Comparison of ENCODE assay signal across 1 cellular context in genomic region chr1:246632584-246633168, GRCh38.
A peak's percentile ranks its signal among the peaks of the same experiment; 100 is the strongest.
TF ChIP-seq lines count a peak whose summit lies in the region.

No MANE protein-coding gene starts in this region.

TF ChIP-seq in IMR-90, 13 proteins besides CTCF, POLR2A, EP300 and RAD21:
- TF ChIP-seq RFX5 (IDR thresholded peaks at IDR 0.05; ENCODE audit: low read depth, low read length) (no peak), BHLHE40 (IDR thresholded peaks at IDR 0.05; ENCODE audit: low read depth, low read length) (peak; percentile 81), RCOR1 (IDR thresholded peaks at IDR 0.05; ENCODE audit: insufficient replicate concordance, low read length) (no peak), NFE2L2 (IDR thresholded peaks at IDR 0.05; ENCODE audit: low read depth, low read length) (peak; percentile 90), FOS (IDR thresholded peaks at IDR 0.05; ENCODE audit: low read depth, low read length) (no peak), MXI1 (IDR thresholded peaks at IDR 0.05; ENCODE audit: borderline replicate concordance, low read depth, low read length) (peak; percentile 54; the same call in 1 of the 2 replicates), MAFK (IDR thresholded peaks at IDR 0.05; ENCODE audit: low read depth, low read length) (peak; percentile 54; the same call in 1 of the 2 replicates), USF2 (IDR thresholded peaks at IDR 0.05; ENCODE audit: low read depth, low read length) (peak; percentile 74), MAZ (IDR thresholded peaks at IDR 0.05; ENCODE audit: borderline replicate concordance, low read depth, low read length) (no peak), CEBPB (IDR thresholded peaks at IDR 0.05; ENCODE audit: low read depth, low read length) (peak; percentile 95), SMC3 (IDR thresholded peaks at IDR 0.05; ENCODE audit: low read depth, low read length) (no peak), CHD1 (IDR thresholded peaks at IDR 0.05; ENCODE audit: low read depth, low read length) (no peak)
- TF ChIP-seq, protein P1, sequence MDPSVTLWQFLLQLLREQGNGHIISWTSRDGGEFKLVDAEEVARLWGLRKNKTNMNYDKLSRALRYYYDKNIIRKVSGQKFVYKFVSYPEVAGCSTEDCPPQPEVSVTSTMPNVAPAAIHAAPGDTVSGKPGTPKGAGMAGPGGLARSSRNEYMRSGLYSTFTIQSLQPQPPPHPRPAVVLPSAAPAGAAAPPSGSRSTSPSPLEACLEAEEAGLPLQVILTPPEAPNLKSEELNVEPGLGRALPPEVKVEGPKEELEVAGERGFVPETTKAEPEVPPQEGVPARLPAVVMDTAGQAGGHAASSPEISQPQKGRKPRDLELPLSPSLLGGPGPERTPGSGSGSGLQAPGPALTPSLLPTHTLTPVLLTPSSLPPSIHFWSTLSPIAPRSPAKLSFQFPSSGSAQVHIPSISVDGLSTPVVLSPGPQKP (IDR thresholded peaks at IDR 0.05; ENCODE audit: borderline replicate concordance, low read depth, low read length) = no peak
